In genomic region chr17:60164164-60164563, GRCh38 we compare ENCODE assay signal across 37 cellular contexts. TPM values are rescaled to one million over a fixed set of nuclear protein-coding genes. Genes with fewer than 3 reads are reported as not detected.
"Had no signal": no experiment of that assay in that cellular context is flagged by ENCODE, and none has a peak within 500 bp of the region (broad histone marks: within the 10 kb centered on the region; RNA-seq: fewer than 3 reads in every experiment).

No MANE protein-coding gene starts in this region.

- H3K4me1 ChIP-seq: adrenal gland, ascending aorta, suprapubic skin, tibial artery had no signal

- H3K27ac ChIP-seq: ascending aorta, cardiac muscle cell, coronary artery, gastroesophageal sphincter, psoas muscle, suprapubic skin, tibial artery had no signal

- H3K4me2 ChIP-seq: smooth muscle cell had no signal

- H3K36me3 Mint-ChIP-seq: activated CD4-positive, alpha-beta memory T cell treated with anti-CD3 and anti-CD28 coated beads for 36 hours; activated naive CD8-positive, alpha-beta T cell treated with anti-CD3 and anti-CD28 coated beads for 36 hours; brain; natural killer cell treated with Interleukin-12 subunit alpha and Interleukin-12 subunit beta and Interleukin-15 and Interleukin-18, amount 100 ng/mL, for 72 hours had no signal

- H3K4me3 Mint-ChIP-seq: activated CD4-positive, alpha-beta memory T cell treated with anti-CD3 and anti-CD28 coated beads for 36 hours; activated CD4-positive, alpha-beta T cell treated with anti-CD3 and anti-CD28 coated beads, Interleukin-2, amount 10 ng/mL, durations not matched to agents 24 days and 14 days; activated naive CD4-positive, alpha-beta T cell treated with anti-CD3 and anti-CD28 coated beads for 36 hours; activated naive CD8-positive, alpha-beta T cell treated with anti-CD3 and anti-CD28 coated beads for 36 hours; activated T-cell treated with anti-CD3 and anti-CD28 coated beads, Interleukin-2, amount 50 U/mL, for 4 hours; brain; natural killer cell treated with Interleukin-12 subunit alpha and Interleukin-12 subunit beta and Interleukin-15 and Interleukin-18, amount 100 ng/mL, for 72 hours; T-helper 1 cell treated with Interleukin-12 subunit alpha and Interleukin-12 subunit beta and Interleukin-4 antibody, amounts not matched to agents 30 μg/mL and 1 μg/mL, for 36 hours had no signal

- H3K27me3 ChIP-seq: adrenal gland, ascending aorta, cardiac muscle cell, dorsolateral prefrontal cortex had no signal

- H3K9me3 ChIP-seq: adrenal gland, ascending aorta, gastroesophageal sphincter, mucosa of descending colon, psoas muscle, suprapubic skin, tibial artery had no signal

- H3K36me3 ChIP-seq: adrenal gland, ascending aorta, cardiac muscle cell, gastroesophageal sphincter, suprapubic skin, tibial artery had no signal

- H3K27me3 Mint-ChIP-seq: activated CD4-positive, alpha-beta memory T cell treated with anti-CD3 and anti-CD28 coated beads for 36 hours had no signal

- H3K9me3 Mint-ChIP-seq: activated CD4-positive, alpha-beta memory T cell treated with anti-CD3 and anti-CD28 coated beads for 36 hours; activated CD4-positive, alpha-beta T cell treated with anti-CD3 and anti-CD28 coated beads, Interleukin-2, amount 10 ng/mL, durations not matched to agents 24 days and 14 days; activated naive CD4-positive, alpha-beta T cell treated with anti-CD3 and anti-CD28 coated beads for 36 hours; activated naive CD8-positive, alpha-beta T cell treated with anti-CD3 and anti-CD28 coated beads for 36 hours; activated T-cell treated with anti-CD3 and anti-CD28 coated beads, Interleukin-2, amount 50 U/mL, for 4 hours; natural killer cell treated with Interleukin-12 subunit alpha and Interleukin-12 subunit beta and Interleukin-15 and Interleukin-18, amount 100 ng/mL, for 72 hours; T-helper 1 cell treated with Interleukin-12 subunit alpha and Interleukin-12 subunit beta and Interleukin-4 antibody, amounts not matched to agents 30 μg/mL and 1 μg/mL, for 36 hours had no signal

- H3K4me3 ChIP-seq: adrenal gland, ascending aorta, cardiac muscle cell, coronary artery, dorsolateral prefrontal cortex, gastroesophageal sphincter, lung, mucosa of descending colon, psoas muscle, smooth muscle cell, suprapubic skin, tibial artery had no signal

- H3K27ac Mint-ChIP-seq: activated CD4-positive, alpha-beta memory T cell treated with anti-CD3 and anti-CD28 coated beads for 36 hours; activated CD4-positive, alpha-beta T cell treated with anti-CD3 and anti-CD28 coated beads, Interleukin-2, amount 10 ng/mL, durations not matched to agents 24 days and 14 days; activated naive CD4-positive, alpha-beta T cell treated with anti-CD3 and anti-CD28 coated beads for 36 hours; activated naive CD8-positive, alpha-beta T cell treated with anti-CD3 and anti-CD28 coated beads for 36 hours; T-helper 1 cell treated with Interleukin-12 subunit alpha and Interleukin-12 subunit beta and Interleukin-4 antibody, amounts not matched to agents 30 μg/mL and 1 μg/mL, for 36 hours had no signal

- ATAC-seq: activated T-cell treated with anti-CD3 and anti-CD28 coated beads, Interleukin-2, amount 50 U/mL, for 4 hours; gastroesophageal sphincter; mucosa of descending colon; natural killer cell treated with Interleukin-12 subunit alpha and Interleukin-12 subunit beta and Interleukin-15 and Interleukin-18, amount 100 ng/mL, for 72 hours; psoas muscle had no signal

- DNase-seq: activated CD4-positive, alpha-beta memory T cell treated with anti-CD3 and anti-CD28 coated beads for 36 hours; activated CD4-positive, alpha-beta T cell treated with anti-CD3 and anti-CD28 coated beads, Interleukin-2, amount 10 ng/mL, durations not matched to agents 24 days and 14 days; activated CD4-positive, CD25-positive, alpha-beta regulatory T cell treated with anti-CD3 and anti-CD28 coated beads, Interleukin-2, amount 50 U/mL, for 72 hours; activated effector memory CD4-positive, alpha-beta T cell treated with Interleukin-2 at 50 U/mL for 16 hours; activated naive CD4-positive, alpha-beta T cell treated with anti-CD3 and anti-CD28 coated beads for 36 hours; activated naive CD8-positive, alpha-beta T cell treated with anti-CD3 and anti-CD28 coated beads for 36 hours; activated T-cell treated with anti-CD3 and anti-CD28 coated beads, Interleukin-2, amount 50 U/mL, for 4 hours; dorsolateral prefrontal cortex; effector memory CD4-positive, alpha-beta T cell; erythroblast; hippocampal formation; kidney; mucosa of descending colon; psoas muscle; stimulated activated CD4-positive, alpha-beta T cell treated with anti-CD3 and anti-CD28 coated beads, Interleukin-1b, Interleukin-23, amount 100 ng/mL, for 48 hours; stimulated activated CD4-positive, alpha-beta T cell treated with anti-CD3 and anti-CD28 coated beads, Interleukin-4, amount 100 ng/mL, for 4 hours; stimulated activated CD8-positive, alpha-beta memory T cell treated with anti-CD3 and anti-CD28 coated beads, Interleukin-4, amount 100 ng/mL, for 48 hours; stimulated activated naive CD4-positive, alpha-beta T cell; SW 1271; T-helper 9 cell; tibial artery had no signal

RNA-seq across cellular contexts. Expression of gene CA4, which starts 14.4 kb away (rescaled TPM):
- total RNA-seq: activated CD4-positive, alpha-beta memory T cell treated with anti-CD3 and anti-CD28 coated beads for 36 hours; activated CD4-positive, alpha-beta T cell treated with anti-CD3 and anti-CD28 coated beads, Interleukin-2, amount 10 ng/mL, durations not matched to agents 24 days and 14 days; activated CD8-positive, alpha-beta memory T cell treated with anti-CD3 and anti-CD28 coated beads for 36 hours; activated naive CD4-positive, alpha-beta T cell treated with anti-CD3 and anti-CD28 coated beads for 36 hours; activated naive CD8-positive, alpha-beta T cell treated with anti-CD3 and anti-CD28 coated beads for 36 hours; activated T-cell treated with anti-CD3 and anti-CD28 coated beads, Interleukin-2, amount 50 U/mL, for 4 hours; fibroblast of lung; fibroblast of villous mesenchyme; myocyte; natural killer cell treated with Interleukin-12 subunit alpha and Interleukin-12 subunit beta and Interleukin-15 and Interleukin-18, amount 100 ng/mL, for 72 hours; osteocyte; smooth muscle cell had no signal
- polyA plus RNA-seq: fibroblast of lung had no signal
